Comparison of ENCODE assay signal across 9 cellular contexts in genomic region chr19:2703077-2703437, GRCh38. TPM values are rescaled to one million over a fixed set of nuclear protein-coding genes. Genes with fewer than 3 reads are reported as not detected.
DNase-seq lines count a peak whose midpoint lies in the region; ATAC-seq and TF ChIP-seq lines count a peak whose summit lies in the region.
"Had no signal": no experiment of that assay in that cellular context is flagged by ENCODE, and none has a peak within 500 bp of the region (broad histone marks: within the 10 kb centered on the region; RNA-seq: fewer than 3 reads in every experiment).

No MANE protein-coding gene starts in this region.

- peaks cover 2% of the 10 kb centered on the region for H3K4me1 Mint-ChIP-seq in T-helper 1 cell treated with Interleukin-12 subunit alpha and Interleukin-12 subunit beta and Interleukin-4 antibody, amounts not matched to agents 30 μg/mL and 1 μg/mL, for 36 hours (ENCODE audit: low read depth)
- peaks cover 17% of the 10 kb centered on the region for H3K4me1 Mint-ChIP-seq in activated CD8-positive, alpha-beta T cell treated with anti-CD3 and anti-CD28 coated beads for 36 hours (ENCODE audit: low read depth)
- H3K4me1 Mint-ChIP-seq in immature natural killer cell: peaks cover 6 to 7% of the 10 kb centered on the region in 2 donors
- peaks cover 30 to 41% of the 10 kb centered on the region in 2 donors for H3K4me1 Mint-ChIP-seq in stimulated activated naive B cell treated with anti-CD40 and anti-IgM and Interleukin-4, amounts not matched to agents 10 μg/mL and 1 μg/mL and 100 μg/mL, for 72 hours

- H3K9me3 Mint-ChIP-seq in T-helper 1 cell treated with Interleukin-12 subunit alpha and Interleukin-12 subunit beta and Interleukin-4 antibody, amounts not matched to agents 30 μg/mL and 1 μg/mL, for 36 hours: no peaks in the 10 kb centered on the region
- no peaks in the 10 kb centered on the region for H3K9me3 Mint-ChIP-seq in activated CD8-positive, alpha-beta T cell treated with anti-CD3 and anti-CD28 coated beads for 36 hours
- no peaks in the 10 kb centered on the region for H3K9me3 Mint-ChIP-seq in immature natural killer cell
- no peaks in the 10 kb centered on the region for H3K9me3 Mint-ChIP-seq in stimulated activated naive B cell treated with anti-CD40 and anti-IgM and Interleukin-4, amounts not matched to agents 10 μg/mL and 1 μg/mL and 100 μg/mL, for 72 hours
- H3K9me3 Mint-ChIP-seq: activated naive CD4-positive, alpha-beta T cell treated with anti-CD3 and anti-CD28 coated beads, Interleukin-2, amount 50 U/mL, for 72 hours had no signal

- H3K27me3 ChIP-seq in HAP-1 (ENCODE audit: low read depth): no peaks in the 10 kb centered on the region

- H3K4me3 Mint-ChIP-seq in T-helper 1 cell treated with Interleukin-12 subunit alpha and Interleukin-12 subunit beta and Interleukin-4 antibody, amounts not matched to agents 30 μg/mL and 1 μg/mL, for 36 hours: peak overlapping the region; percentile 50
- peak overlapping the region; percentile 56 for H3K4me3 Mint-ChIP-seq in activated CD8-positive, alpha-beta T cell treated with anti-CD3 and anti-CD28 coated beads for 36 hours
- H3K4me3 Mint-ChIP-seq in immature natural killer cell: peak overlapping the region; percentile 60 to 79 (median 69)
- H3K4me3 Mint-ChIP-seq in stimulated activated naive B cell treated with anti-CD40 and anti-IgM and Interleukin-4, amounts not matched to agents 10 μg/mL and 1 μg/mL and 100 μg/mL, for 72 hours: peak overlapping the region; percentile 70 to 84

- H3K36me3 Mint-ChIP-seq in T-helper 1 cell treated with Interleukin-12 subunit alpha and Interleukin-12 subunit beta and Interleukin-4 antibody, amounts not matched to agents 30 μg/mL and 1 μg/mL, for 36 hours (ENCODE audit: low read depth): no peaks in the 10 kb centered on the region
- H3K36me3 Mint-ChIP-seq in activated CD8-positive, alpha-beta T cell treated with anti-CD3 and anti-CD28 coated beads for 36 hours (ENCODE audit: low read depth): no peaks in the 10 kb centered on the region
- no peaks in the 10 kb centered on the region for H3K36me3 Mint-ChIP-seq in immature natural killer cell
- H3K36me3 Mint-ChIP-seq in stimulated activated naive B cell treated with anti-CD40 and anti-IgM and Interleukin-4, amounts not matched to agents 10 μg/mL and 1 μg/mL and 100 μg/mL, for 72 hours: peaks cover 2 to 3% of the 10 kb centered on the region in 2 donors
- H3K36me3 Mint-ChIP-seq: activated naive CD4-positive, alpha-beta T cell treated with anti-CD3 and anti-CD28 coated beads, Interleukin-2, amount 50 U/mL, for 72 hours had no signal

- H3K9me3 ChIP-seq in HAP-1: no peaks in the 10 kb centered on the region

- H3K27me3 Mint-ChIP-seq in T-helper 1 cell treated with Interleukin-12 subunit alpha and Interleukin-12 subunit beta and Interleukin-4 antibody, amounts not matched to agents 30 μg/mL and 1 μg/mL, for 36 hours (ENCODE audit: low read depth): peaks cover 13% of the 10 kb centered on the region
- H3K27me3 Mint-ChIP-seq in activated CD8-positive, alpha-beta T cell treated with anti-CD3 and anti-CD28 coated beads for 36 hours: no peaks in the 10 kb centered on the region
- H3K27me3 Mint-ChIP-seq in immature natural killer cell (ENCODE audit: low read depth in 3 of 3): peaks cover 2 to 5% (median 4%) of the 10 kb centered on the region in 3 donors
- no peaks in the 10 kb centered on the region for H3K27me3 Mint-ChIP-seq in stimulated activated naive B cell treated with anti-CD40 and anti-IgM and Interleukin-4, amounts not matched to agents 10 μg/mL and 1 μg/mL and 100 μg/mL, for 72 hours

- no peak for ATAC-seq in activated CD8-positive, alpha-beta T cell treated with anti-CD3 and anti-CD28 coated beads for 36 hours
- no peak for ATAC-seq in stimulated activated naive B cell treated with anti-CD40 and anti-IgM and Interleukin-4, amounts not matched to agents 10 μg/mL and 1 μg/mL and 100 μg/mL, for 72 hours (replicated peaks)
- ATAC-seq in GM21381 (IDR thresholded peaks at IDR 0.05; ENCODE audit: unreplicated experiment) (no peak), GM21528 (IDR thresholded peaks at IDR 0.05; ENCODE audit: low FRiP score, unreplicated experiment) (no peak)

- POLR2A ChIA-PET in activated CD8-positive, alpha-beta T cell treated with anti-CD3 and anti-CD28 coated beads for 36 hours (lab: Charles Lee): no interaction called here

- no peaks in the 10 kb centered on the region for H3K36me3 ChIP-seq in HAP-1 (replicated peaks)

- H3K27ac Mint-ChIP-seq in T-helper 1 cell treated with Interleukin-12 subunit alpha and Interleukin-12 subunit beta and Interleukin-4 antibody, amounts not matched to agents 30 μg/mL and 1 μg/mL, for 36 hours: no peak overlapping the region
- H3K27ac Mint-ChIP-seq in activated CD8-positive, alpha-beta T cell treated with anti-CD3 and anti-CD28 coated beads for 36 hours: no peak overlapping the region
- peak overlapping the region in 3 of 6 donors; percentile 32 to 83 (median 40) for H3K27ac Mint-ChIP-seq in immature natural killer cell
- H3K27ac Mint-ChIP-seq in stimulated activated naive B cell treated with anti-CD40 and anti-IgM and Interleukin-4, amounts not matched to agents 10 μg/mL and 1 μg/mL and 100 μg/mL, for 72 hours: peak overlapping the region; percentile 87
- H3K27ac Mint-ChIP-seq: activated naive CD4-positive, alpha-beta T cell treated with anti-CD3 and anti-CD28 coated beads, Interleukin-2, amount 50 U/mL, for 72 hours had no signal

- H3K4me1 ChIP-seq in HAP-1: no peaks in the 10 kb centered on the region

- in situ Hi-C loops in HAP-1 (cut with MboI; ENCODE audit: low sequenced_read_pairs): no loop called here

- intact Hi-C loops in activated CD8-positive, alpha-beta T cell treated with anti-CD3 and anti-CD28 coated beads for 36 hours (cut with micrococcal nuclease): no loop called here

- no peak for TF ChIP-seq CTCF in activated CD8-positive, alpha-beta T cell treated with anti-CD3 and anti-CD28 coated beads for 36 hours (IDR thresholded peaks at IDR 0.05)

- CTCF ChIA-PET in activated CD8-positive, alpha-beta T cell treated with anti-CD3 and anti-CD28 coated beads for 36 hours (lab: Charles Lee): interaction anchor here (0.7 to 1.6 kb wide), 2 partner anchors 54 to 188 kb away, joined by 3 to 6 read pairs; no protein-coding TSS in a partner anchor

- DNase-seq in T-helper 1 cell (no peak), immature natural killer cell (no peak), HAP-1 (ENCODE audit: low spot score in 2 of 2) (no peak)
- DNase-seq in activated CD8-positive, alpha-beta T cell treated with anti-CD3 and anti-CD28 coated beads for 36 hours: no peak
- DNase-seq in stimulated activated naive B cell treated with anti-CD40 and anti-IgM and Interleukin-4, amounts not matched to agents 10 μg/mL and 1 μg/mL and 100 μg/mL, for 72 hours: no peak

- no peak overlapping the region for H3K4me3 ChIP-seq in HAP-1

RNA-seq across cellular contexts. Expression of gene GNG7, which starts 0.6 kb away (rescaled TPM):
- total RNA-seq in activated CD8-positive, alpha-beta T cell treated with anti-CD3 and anti-CD28 coated beads for 36 hours: under 1 TPM; 0.27 to 0.32 TPM
- polyA plus RNA-seq in immature natural killer cell: under 1 TPM; 0.22 to 0.84 (median 0.33) TPM

RNA-seq across cellular contexts. Expression of gene DIRAS1, which starts 18.1 kb away (rescaled TPM):
- under 1 TPM in 1 of 2 experiments, not detected in 1; 0.09 TPM for total RNA-seq in activated CD8-positive, alpha-beta T cell treated with anti-CD3 and anti-CD28 coated beads for 36 hours
- polyA plus RNA-seq in immature natural killer cell: not detected

RNA-seq across cellular contexts. Expression of gene SLC39A3, which starts 36.8 kb away (rescaled TPM):
- 10 to 100 TPM; 35.5 to 38.1 TPM for total RNA-seq in activated CD8-positive, alpha-beta T cell treated with anti-CD3 and anti-CD28 coated beads for 36 hours
- polyA plus RNA-seq in immature natural killer cell: 10 to 100 TPM; 43.8 to 63.7 (median 46.8) TPM
